Comparison of ENCODE assay signal across 21 cellular contexts in genomic region chr10:121485443-121486139, GRCh38.
"Had no signal": no experiment of that assay in that cellular context is flagged by ENCODE, and none has a peak within 500 bp of the region (broad histone marks: within the 10 kb centered on the region; RNA-seq: fewer than 3 reads in every experiment).

No MANE protein-coding gene starts in this region.

- H3K36me3 Mint-ChIP-seq: activated naive CD4-positive, alpha-beta T cell treated with anti-CD3 and anti-CD28 coated beads, Interleukin-2, amount 50 U/mL, for 72 hours; naive thymus-derived CD8-positive, alpha-beta T cell had no signal

- H3K4me1 ChIP-seq: heart right ventricle, prostate gland, right lobe of liver, spleen, tibial nerve, uterus had no signal

- H3K36me3 ChIP-seq: heart right ventricle, prostate gland, spleen, tibial nerve, uterus had no signal

- ATAC-seq: activated naive CD4-positive, alpha-beta T cell treated with anti-CD3 and anti-CD28 coated beads, Interleukin-2, amount 50 U/mL, for 72 hours; activated T-cell treated with anti-CD3 and anti-CD28 coated beads, Interleukin-2, amount 50 U/mL, for 72 hours; heart right ventricle; left colon; naive thymus-derived CD8-positive, alpha-beta T cell; right lobe of liver had no signal

- H3K27ac Mint-ChIP-seq: activated B cell treated with CpG ODN at 0.5 μM for 24 hours; activated naive CD4-positive, alpha-beta T cell treated with anti-CD3 and anti-CD28 coated beads, Interleukin-2, amount 50 U/mL, for 72 hours; activated T-cell treated with anti-CD3 and anti-CD28 coated beads, Interleukin-2, amount 50 U/mL, for 72 hours; naive thymus-derived CD8-positive, alpha-beta T cell had no signal

- H3K9me3 ChIP-seq: heart right ventricle, prostate gland, right lobe of liver, spleen, stomach, tibial nerve, uterus had no signal

- H3K4me3 ChIP-seq: heart right ventricle, prostate gland, right lobe of liver, spleen, stomach, tibial nerve, uterus had no signal

- H3K9me3 Mint-ChIP-seq: activated B cell treated with CpG ODN at 0.5 μM for 24 hours had no signal

- H3K4me1 Mint-ChIP-seq: activated B cell treated with CpG ODN at 0.5 μM for 24 hours; central memory CD8-positive, alpha-beta T cell; naive thymus-derived CD8-positive, alpha-beta T cell had no signal

- DNase-seq: activated B cell treated with CpG ODN at 0.5 μM for 24 hours; activated CD4-positive, alpha-beta T cell treated with anti-CD3 and anti-CD28 coated beads for 48 hours; activated CD8-positive, alpha-beta memory T cell treated with anti-CD3 and anti-CD28 coated beads, Interleukin-2, amount 50 U/mL, for 48 hours; activated gamma-delta T cell; activated T-cell treated with anti-CD3 and anti-CD28 coated beads, Interleukin-2, amount 50 U/mL, for 72 hours; cortex of kidney; effector CD8-positive, alpha-beta T cell; heart right ventricle; left colon; naive thymus-derived CD8-positive, alpha-beta T cell; occipital lobe; right lobe of liver; spleen; stimulated activated CD4-positive, alpha-beta T cell treated with anti-CD3 and anti-CD28 coated beads, Interleukin-1b, Interleukin-23, amount 100 ng/mL, for 48 hours; stomach; SW 1271; uterus had no signal

- H3K27me3 ChIP-seq: right lobe of liver, spleen, stomach, tibial nerve, uterus had no signal

- H3K27me3 Mint-ChIP-seq: activated B cell treated with CpG ODN at 0.5 μM for 24 hours; central memory CD8-positive, alpha-beta T cell had no signal

- H3K4me3 Mint-ChIP-seq: activated B cell treated with CpG ODN at 0.5 μM for 24 hours; activated T-cell treated with anti-CD3 and anti-CD28 coated beads, Interleukin-2, amount 50 U/mL, for 72 hours; central memory CD8-positive, alpha-beta T cell; naive thymus-derived CD8-positive, alpha-beta T cell had no signal

- H3K27ac ChIP-seq: heart right ventricle, prostate gland, right lobe of liver, spleen, stomach, tibial nerve had no signal
